Comparison of ENCODE assay signal across 29 cellular contexts in genomic region chr11:58902881-58903280, GRCh38. TPM values are rescaled to one million over a fixed set of nuclear protein-coding genes. Genes with fewer than 3 reads are reported as not detected.
"Had no signal": no experiment of that assay in that cellular context is flagged by ENCODE, and none has a peak within 500 bp of the region (broad histone marks: within the 10 kb centered on the region; RNA-seq: fewer than 3 reads in every experiment).

No MANE protein-coding gene starts in this region.

- H3K9me3 Mint-ChIP-seq: activated T-cell treated with anti-CD3 and anti-CD28 coated beads, Interleukin-2, amount 50 U/mL, for 24 hours; activated T-helper 1 cell treated with anti-CD3 and anti-CD28 coated beads, Interleukin-12 subunit alpha, Interleukin-12 subunit beta, Interleukin-2, Interleukin-4 antibody, amounts not matched to agents 30 ng/mL and 10 ng/mL and 1 ng/mL, durations not matched to agents 14 hours and 24 hours and 36 hours had no signal

- H3K36me3 Mint-ChIP-seq: activated CD8-positive, alpha-beta memory T cell treated with anti-CD3 and anti-CD28 coated beads, Interleukin-2, amount 10 ng/mL, durations not matched to agents 7 days and 5 days; activated naive CD8-positive, alpha-beta T cell had no signal

- ATAC-seq: activated CD4-positive, CD25-positive, alpha-beta regulatory T cell treated with anti-CD3 and anti-CD28 coated beads, Interleukin-2, amount 50 U/mL, for 24 hours; activated CD8-positive, alpha-beta memory T cell treated with anti-CD3 and anti-CD28 coated beads, Interleukin-2, amount 10 ng/mL, durations not matched to agents 7 days and 5 days; SK-N-SH treated with all-trans-retinoic acid at 6 μM for 48 hours had no signal

- H3K9me3 ChIP-seq: Peyer's patch, SJSA1 had no signal

- H3K4me3 ChIP-seq: Peyer's patch, SJSA1 had no signal

- H3K27me3 ChIP-seq: Peyer's patch, SJSA1 had no signal

- H3K36me3 ChIP-seq: Peyer's patch had no signal

- DNase-seq: activated CD4-positive, alpha-beta T cell treated with anti-CD3 and anti-CD28 coated beads for 4 hours; activated CD8-positive, alpha-beta memory T cell treated with anti-CD3 and anti-CD28 coated beads, Interleukin-2, amount 10 ng/mL, durations not matched to agents 7 days and 5 days; activated effector memory CD4-positive, alpha-beta T cell treated with Interleukin-2 at 50 U/mL for 16 hours; activated naive CD4-positive, alpha-beta T cell treated with Interleukin-2 at 50 U/mL for 16 hours; activated T-cell treated with anti-CD3 and anti-CD28 coated beads, Interleukin-2, amount 50 U/mL, for 24 hours; amygdala; Kasumi-1; KBM-7; NCI-H1048; NCI-H1417; NCI-H1930; NCI-H2171; NCI-H2227 treated with DMSO at 0.1 percent for 48 hours; NCI-H446 treated with DMSO at 0.1 percent for 48 hours; NCI-H524 treated with DMSO at 0.1 percent for 48 hours; NCI-H774; NK-92 treated with Interleukin-12 subunit alpha and Interleukin-12 subunit beta, amount 100 ng/mL, for 24 hours; OCI-M1; Peyer's patch; SHP77; SW 1271 had no signal

- H3K4me3 Mint-ChIP-seq: activated CD8-positive, alpha-beta memory T cell treated with anti-CD3 and anti-CD28 coated beads, Interleukin-2, amount 10 ng/mL, durations not matched to agents 7 days and 5 days; activated naive CD8-positive, alpha-beta T cell; activated T-cell treated with anti-CD3 and anti-CD28 coated beads, Interleukin-2, amount 50 U/mL, for 24 hours; activated T-helper 1 cell treated with anti-CD3 and anti-CD28 coated beads, Interleukin-12 subunit alpha, Interleukin-12 subunit beta, Interleukin-2, Interleukin-4 antibody, amounts not matched to agents 30 ng/mL and 10 ng/mL and 1 ng/mL, durations not matched to agents 14 hours and 24 hours and 36 hours had no signal

- H3K4me1 Mint-ChIP-seq: activated CD8-positive, alpha-beta memory T cell treated with anti-CD3 and anti-CD28 coated beads, Interleukin-2, amount 10 ng/mL, durations not matched to agents 7 days and 5 days had no signal

- H3K27ac Mint-ChIP-seq: activated CD8-positive, alpha-beta memory T cell treated with anti-CD3 and anti-CD28 coated beads, Interleukin-2, amount 10 ng/mL, durations not matched to agents 7 days and 5 days; activated naive CD8-positive, alpha-beta T cell; activated T-cell treated with anti-CD3 and anti-CD28 coated beads, Interleukin-2, amount 50 U/mL, for 24 hours; activated T-helper 1 cell treated with anti-CD3 and anti-CD28 coated beads, Interleukin-12 subunit alpha, Interleukin-12 subunit beta, Interleukin-2, Interleukin-4 antibody, amounts not matched to agents 30 ng/mL and 10 ng/mL and 1 ng/mL, durations not matched to agents 14 hours and 24 hours and 36 hours had no signal

- H3K27ac ChIP-seq: Peyer's patch, SJSA1 had no signal

RNA-seq across cellular contexts. Expression of gene GLYATL1, which starts 36.4 kb away (rescaled TPM):
- total RNA-seq: activated CD8-positive, alpha-beta memory T cell treated with anti-CD3 and anti-CD28 coated beads, Interleukin-2, amount 10 ng/mL, durations not matched to agents 7 days and 5 days; activated T-helper 1 cell treated with anti-CD3 and anti-CD28 coated beads, Interleukin-12 subunit alpha, Interleukin-12 subunit beta, Interleukin-2, Interleukin-4 antibody, amounts not matched to agents 30 ng/mL and 10 ng/mL and 1 ng/mL, durations not matched to agents 14 hours and 24 hours and 36 hours; astrocyte; cardiac septum; T-helper 1 cell treated with Interleukin-12 subunit alpha and Interleukin-12 subunit beta and Interleukin-4 antibody, amounts not matched to agents 30 ng/mL and 1 ng/mL, for 36 hours had no signal

RNA-seq across cellular contexts. Expression of gene GLYATL2, which starts 58.4 kb away (rescaled TPM):
- total RNA-seq: activated CD8-positive, alpha-beta memory T cell treated with anti-CD3 and anti-CD28 coated beads, Interleukin-2, amount 10 ng/mL, durations not matched to agents 7 days and 5 days; activated T-helper 1 cell treated with anti-CD3 and anti-CD28 coated beads, Interleukin-12 subunit alpha, Interleukin-12 subunit beta, Interleukin-2, Interleukin-4 antibody, amounts not matched to agents 30 ng/mL and 10 ng/mL and 1 ng/mL, durations not matched to agents 14 hours and 24 hours and 36 hours; astrocyte; Peyer's patch; T-helper 1 cell treated with Interleukin-12 subunit alpha and Interleukin-12 subunit beta and Interleukin-4 antibody, amounts not matched to agents 30 ng/mL and 1 ng/mL, for 36 hours had no signal
